ENCODE assay signal across 18 cellular contexts in the genomic region with DNA sequence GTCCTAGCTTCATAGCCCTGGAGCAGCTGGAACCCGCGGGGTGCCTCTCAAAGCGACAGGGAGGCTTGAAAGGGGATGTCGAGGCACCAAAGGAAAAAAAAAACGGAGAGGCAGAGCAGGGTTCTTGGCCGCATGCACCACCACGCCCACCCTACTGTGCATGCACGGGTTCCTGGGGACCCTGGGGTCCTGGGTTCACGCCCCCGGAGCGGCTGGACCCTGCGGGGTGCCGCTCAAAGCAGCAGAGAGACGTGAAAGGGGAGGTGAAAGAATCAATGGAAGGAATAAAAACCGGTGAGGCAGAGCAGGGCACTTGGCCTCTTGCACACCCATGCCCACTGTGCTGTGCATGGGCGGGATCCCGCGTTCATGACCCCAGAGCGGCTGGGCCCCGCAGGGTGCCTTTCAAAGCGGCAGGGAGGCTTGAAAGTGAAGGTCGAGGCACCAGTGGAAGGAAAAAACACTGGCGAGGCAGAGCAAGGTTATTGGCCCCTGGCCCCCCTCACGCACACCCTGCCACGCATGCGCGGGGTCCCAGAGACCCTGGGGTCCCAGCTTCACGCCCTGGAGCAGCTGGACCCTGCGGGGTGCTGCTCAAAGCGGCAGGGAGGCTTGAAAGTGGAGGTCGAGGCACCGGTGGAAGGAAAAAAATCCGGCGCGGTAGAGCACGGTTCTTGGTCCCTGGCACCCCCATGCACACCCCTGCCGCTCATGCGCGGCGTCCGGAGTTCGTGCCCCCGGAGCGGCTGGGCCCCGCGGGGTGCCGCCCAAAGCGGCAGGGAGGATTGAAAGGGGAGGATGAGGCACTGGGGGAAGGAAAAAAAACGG.
"Had no signal": no experiment of that assay in that cellular context is flagged by ENCODE, and none has a peak within 500 bp of the region (broad histone marks: within the 10 kb centered on the region; RNA-seq: fewer than 3 reads in every experiment).

No MANE protein-coding gene starts in this region.

- H3K36me3 Mint-ChIP-seq: natural killer cell treated with Interleukin-12 subunit alpha and Interleukin-12 subunit beta and Interleukin-15 and Interleukin-18, amount 100 ng/mL, for 72 hours had no signal

- H3K27me3 ChIP-seq: cardiac muscle cell, gastrocnemius medialis, thyroid gland had no signal

- H3K27ac Mint-ChIP-seq: activated CD8-positive, alpha-beta T cell treated with anti-CD3 and anti-CD28 coated beads for 36 hours; activated naive CD4-positive, alpha-beta T cell treated with anti-CD3 and anti-CD28 coated beads, Interleukin-2, amount 50 U/mL, for 72 hours; endodermal cell; natural killer cell treated with Interleukin-12 subunit alpha and Interleukin-12 subunit beta and Interleukin-15 and Interleukin-18, amount 100 ng/mL, for 72 hours; stimulated activated naive B cell treated with anti-CD40 and anti-IgM and Interleukin-4, amounts not matched to agents 10 μg/mL and 1 μg/mL and 100 μg/mL, for 72 hours had no signal

- H3K9me3 ChIP-seq: gastrocnemius medialis, thyroid gland had no signal

- DNase-seq: activated CD4-positive, alpha-beta T cell treated with anti-CD3 and anti-CD28 coated beads for 4 hours; activated CD8-positive, alpha-beta memory T cell treated with anti-CD3 and anti-CD28 coated beads, Interleukin-2, amount 50 U/mL, for 4 hours; activated CD8-positive, alpha-beta T cell treated with anti-CD3 and anti-CD28 coated beads for 36 hours; activated effector memory CD4-positive, alpha-beta T cell treated with anti-CD3 and anti-CD28 coated beads, Interleukin-2, amount 50 U/mL, for 16 hours; activated T-cell treated with anti-CD3 and anti-CD28 coated beads, Interleukin-2, amount 50 U/mL, for 48 hours; dorsolateral prefrontal cortex; endodermal cell; gastrocnemius medialis; heart left ventricle; nucleus accumbens; stimulated activated CD4-positive, alpha-beta T cell treated with anti-CD3 and anti-CD28 coated beads, Interleukin-15, amount 100 ng/mL, for 24 hours; stimulated activated CD4-positive, alpha-beta T cell treated with anti-CD3 and anti-CD28 coated beads, Interleukin-4, amount 100 ng/mL, for 1 hour; stimulated activated naive B cell treated with anti-CD40 and anti-IgM and Interleukin-4, amounts not matched to agents 10 μg/mL and 1 μg/mL and 100 μg/mL, for 72 hours; thyroid gland had no signal

- H3K4me3 ChIP-seq: cardiac muscle cell, dorsolateral prefrontal cortex, gastrocnemius medialis, heart left ventricle, skin epidermis, thyroid gland had no signal

- H3K9me3 Mint-ChIP-seq: natural killer cell treated with Interleukin-12 subunit alpha and Interleukin-12 subunit beta and Interleukin-15 and Interleukin-18, amount 100 ng/mL, for 72 hours had no signal

- H3K27ac ChIP-seq: cardiac muscle cell, dorsolateral prefrontal cortex, gastrocnemius medialis, heart left ventricle, skin epidermis, thyroid gland had no signal

- H3K4me3 Mint-ChIP-seq: activated CD8-positive, alpha-beta T cell treated with anti-CD3 and anti-CD28 coated beads for 36 hours; endodermal cell; natural killer cell treated with Interleukin-12 subunit alpha and Interleukin-12 subunit beta and Interleukin-15 and Interleukin-18, amount 100 ng/mL, for 72 hours; stimulated activated naive B cell treated with anti-CD40 and anti-IgM and Interleukin-4, amounts not matched to agents 10 μg/mL and 1 μg/mL and 100 μg/mL, for 72 hours had no signal

- H3K4me1 ChIP-seq: gastrocnemius medialis, heart left ventricle, thyroid gland had no signal

- H3K4me1 Mint-ChIP-seq: endodermal cell; stimulated activated naive B cell treated with anti-CD40 and anti-IgM and Interleukin-4, amounts not matched to agents 10 μg/mL and 1 μg/mL and 100 μg/mL, for 72 hours had no signal

- H3K36me3 ChIP-seq: cardiac muscle cell, gastrocnemius medialis, heart left ventricle, thyroid gland had no signal

- H3K27me3 Mint-ChIP-seq: activated CD8-positive, alpha-beta T cell treated with anti-CD3 and anti-CD28 coated beads for 36 hours; natural killer cell treated with Interleukin-12 subunit alpha and Interleukin-12 subunit beta and Interleukin-15 and Interleukin-18, amount 100 ng/mL, for 72 hours; stimulated activated naive B cell treated with anti-CD40 and anti-IgM and Interleukin-4, amounts not matched to agents 10 μg/mL and 1 μg/mL and 100 μg/mL, for 72 hours had no signal

- ATAC-seq: activated CD8-positive, alpha-beta T cell treated with anti-CD3 and anti-CD28 coated beads for 36 hours; activated naive CD4-positive, alpha-beta T cell treated with anti-CD3 and anti-CD28 coated beads, Interleukin-2, amount 50 U/mL, for 72 hours; gastrocnemius medialis; heart left ventricle; natural killer cell treated with Interleukin-12 subunit alpha and Interleukin-12 subunit beta and Interleukin-15 and Interleukin-18, amount 100 ng/mL, for 72 hours; stimulated activated naive B cell treated with anti-CD40 and anti-IgM and Interleukin-4, amounts not matched to agents 10 μg/mL and 1 μg/mL and 100 μg/mL, for 72 hours had no signal
